In genomic region chr3:5188419-5189405, GRCh38 we compare ENCODE assay signal across 8 cellular contexts. TPM values are rescaled to one million over a fixed set of nuclear protein-coding genes. Genes with fewer than 3 reads are reported as not detected.
A peak's percentile ranks its signal among the peaks of the same experiment; 100 is the strongest.
DNase-seq lines count a peak whose midpoint lies in the region; TF ChIP-seq lines count a peak whose summit lies in the region.

No MANE protein-coding gene starts in this region.

- H3K4me1 ChIP-seq in adipocyte (ENCODE audit: control insufficient read depth, insufficient read depth, low read length): peaks cover 21% of the 10 kb centered on the region

- H3K4me3 ChIP-seq in BJ (ENCODE audit: low read depth, low read length) (peak overlapping the region; percentile 88), adipocyte (ENCODE audit: low read length) (peak overlapping the region; percentile 94)

- H3K9me3 ChIP-seq in adipocyte (ENCODE audit: control insufficient read depth, low read length): no peaks in the 10 kb centered on the region

- H3K36me3 ChIP-seq in BJ (ENCODE audit: control insufficient read depth, insufficient read depth, low read length) (no peaks in the 10 kb centered on the region), adipocyte (ENCODE audit: control insufficient read depth, insufficient read depth, low read length, severe bottlenecking) (no peaks in the 10 kb centered on the region)

- no peak for TF ChIP-seq CTCF in BJ (IDR thresholded peaks at IDR 0.05; ENCODE audit: insufficient read depth, low read depth, low read length)

- H3K27me3 ChIP-seq in BJ (ENCODE audit: control insufficient read depth, insufficient read depth, low read length) (no peaks in the 10 kb centered on the region), adipocyte (replicated peaks; ENCODE audit: control insufficient read depth, insufficient read depth, low read length) (no peaks in the 10 kb centered on the region)

- CTCF ChIA-PET in BJ (lab: Yijun Ruan, JAX) (interaction anchor here (0.7 kb wide), 2 partner anchors 68 to 445 kb away, joined by 3 read pairs; no protein-coding TSS in a partner anchor), HEK293T (lab: Yijun Ruan, JAX) (interaction anchor here (0.6 to 0.9 kb wide), 2 partner anchors 65 to 137 kb away, joined by 3 to 4 read pairs; no protein-coding TSS in a partner anchor)

- POLR2A ChIA-PET in BJ (lab: Charles Lee) (no interaction called here), HEK293T (lab: Yijun Ruan, JAX) (interaction anchor here (0.7 kb wide), 1 partner anchor 66 kb away, joined by 4 read pairs; no protein-coding TSS in a partner anchor)

- DNase-seq in BJ (ENCODE audit: low read depth): no peak
- peak; percentile 32 for DNase-seq in HEK293T (ENCODE audit: extremely low spot score)
- peak; percentile 41 for DNase-seq in SK-N-DZ (ENCODE audit: low spot score)
- DNase-seq in adipocyte (ENCODE audit: low read depth): peak; percentile 48
- DNase-seq in iPS-NIHi7 (ENCODE audit: extremely low spot score): peak; percentile 20
- peak; percentile 47 to 55 for DNase-seq in stimulated activated CD4-positive, alpha-beta T cell treated with anti-CD3 and anti-CD28 coated beads, Interleukin-2, amount 100 ng/mL, for 24 hours
- DNase-seq in SHP77 treated with DMSO at 0.1 percent for 48 hours (lab: John Stamatoyannopoulos, UW): no peak
- DNase-seq in NCI-H2171 (lab: John Stamatoyannopoulos, UW): no peak

- H3K9ac ChIP-seq in adipocyte (ENCODE audit: low read length): peak overlapping the region; percentile 95

TF ChIP-seq in HEK293T, 16 proteins besides CTCF, POLR2A, EP300 and RAD21:
- no peak for TF ChIP-seq ARNT (IDR thresholded peaks at IDR 0.05)
- peak; percentile 58; the same call in 1 of the 2 replicates for TF ChIP-seq HDGF (IDR thresholded peaks at IDR 0.05; ENCODE audit: borderline replicate concordance)

RNA-seq across cellular contexts. Expression of gene EDEM1, which starts 1.2 kb away (rescaled TPM):
- polyA plus RNA-seq in BJ (2011; rRNA removed): 21.3 and 29.8 TPM in 2 replicates
- polyA minus RNA-seq in BJ (2011; rRNA and poly(A)+ RNA removed): 23.4 and 27.7 TPM in 2 replicates
- polyA plus RNA-seq in SK-N-DZ (2014; cell fraction: cytosol; rRNA removed): 7.0 and 9.4 TPM in 2 replicates
- polyA plus RNA-seq in SK-N-DZ (2014; cell fraction: nucleus; rRNA removed): 10.1 and 24.4 TPM in 2 replicates

Comparison
In these comparisons a context has a peak if more than half of its experiments do, and no peak if none do; other contexts are left out.
1. DNase-seq: peak in HEK293T (single experiment), SK-N-DZ (single experiment), adipocyte (single experiment), iPS-NIHi7 (single experiment) and stimulated activated CD4-positive, alpha-beta T cell treated with anti-CD3 and anti-CD28 coated beads, Interleukin-2, amount 100 ng/mL, for 24 hours (2 of 2); none in BJ (single experiment), SHP77 treated with DMSO at 0.1 percent for 48 hours (single experiment) and NCI-H2171 (single experiment).